Comparison of ENCODE assay signal across 21 cellular contexts in genomic region chr2:82735336-82735735, GRCh38.
"Had no signal": no experiment of that assay in that cellular context is flagged by ENCODE, and none has a peak within 500 bp of the region (broad histone marks: within the 10 kb centered on the region; RNA-seq: fewer than 3 reads in every experiment).

No MANE protein-coding gene starts in this region.

- H3K4me3 ChIP-seq: cardiac muscle cell had no signal

- H3K9ac ChIP-seq: KMS-11 had no signal

- H3K27me3 Mint-ChIP-seq: T-helper 17 cell had no signal

- H3K9me3 Mint-ChIP-seq: WTC11 had no signal

- H3K36me3 ChIP-seq: brain microvascular endothelial cell, cardiac muscle cell had no signal

- H3K4me3 Mint-ChIP-seq: activated CD8-positive, alpha-beta T cell treated with anti-CD3 and anti-CD28 coated beads, Interleukin-2, amount 10 ng/mL, durations not matched to agents 7 days and 5 days; T-helper 17 cell; WTC11 had no signal

- H3K4me2 ChIP-seq: KMS-11 had no signal

- ATAC-seq: activated CD8-positive, alpha-beta T cell treated with anti-CD3 and anti-CD28 coated beads, Interleukin-2, amount 10 ng/mL, durations not matched to agents 7 days and 5 days; activated naive CD4-positive, alpha-beta T cell treated with anti-CD3 and anti-CD28 coated beads, Interleukin-2, amount 50 U/mL, for 72 hours; T-helper 17 cell; WTC11 had no signal

- H3K27ac Mint-ChIP-seq: activated CD8-positive, alpha-beta T cell treated with anti-CD3 and anti-CD28 coated beads, Interleukin-2, amount 10 ng/mL, durations not matched to agents 7 days and 5 days; activated naive CD4-positive, alpha-beta T cell treated with anti-CD3 and anti-CD28 coated beads, Interleukin-2, amount 50 U/mL, for 72 hours; T-helper 17 cell; WTC11 had no signal

- H3K27ac ChIP-seq: brain microvascular endothelial cell, cardiac muscle cell, KMS-11 had no signal

- H3K4me1 Mint-ChIP-seq: T-helper 17 cell had no signal

- H3K27me3 ChIP-seq: brain microvascular endothelial cell, cardiac muscle cell had no signal

- H3K36me3 Mint-ChIP-seq: activated naive CD4-positive, alpha-beta T cell treated with anti-CD3 and anti-CD28 coated beads, Interleukin-2, amount 50 U/mL, for 72 hours; WTC11 had no signal

- DNase-seq: activated CD4-positive, alpha-beta T cell treated with anti-CD3 and anti-CD28 coated beads for 48 hours; activated CD4-positive, alpha-beta T cell treated with anti-CD3 and anti-CD28 coated beads, Interleukin-2, amount 50 U/mL, for 4 hours; activated CD4-positive, CD25-positive, alpha-beta regulatory T cell treated with anti-CD3 and anti-CD28 coated beads, Interleukin-2, amount 50 U/mL, for 72 hours; activated CD8-positive, alpha-beta memory T cell treated with anti-CD3 and anti-CD28 coated beads, Interleukin-2, amount 50 U/mL, for 48 hours; activated CD8-positive, alpha-beta T cell treated with anti-CD3 and anti-CD28 coated beads, Interleukin-2, amount 10 ng/mL, durations not matched to agents 7 days and 5 days; activated T-cell treated with anti-CD3 and anti-CD28 coated beads, Interleukin-2, amount 50 U/mL, for 1 hour; brain microvascular endothelial cell; MV-4-11; NCI-H1092 treated with DMSO at 0.1 percent for 48 hours; NCI-H1417 treated with DMSO at 0.1 percent for 48 hours; NCI-H1694; NCI-H2029 treated with DMSO at 0.1 percent for 48 hours; NCI-H526; NCI-H82; SIG-M5; T-helper 17 cell; T-helper 9 cell had no signal
